ENCODE assay signal across 1 cellular context in genomic region chr1:34994878-34995277, GRCh38.
A peak's percentile ranks its signal among the peaks of the same experiment; 100 is the strongest.
TF ChIP-seq lines count a peak whose summit lies in the region.

No MANE protein-coding gene starts in this region.

TF ChIP-seq in K562, 482 proteins besides CTCF, POLR2A, EP300 and RAD21 (continued from another document):
- TF ChIP-seq ZNF449 (CRISPR knock-in tag; IDR thresholded peaks at IDR 0.05) (peak; percentile 63; the same call in 1 of the 2 replicates), ZNF316 (IDR thresholded peaks at IDR 0.05) (no peak), HOMEZ (CRISPR knock-in tag; IDR thresholded peaks at IDR 0.05) (peak; percentile 28; the same call in 1 of the 2 replicates), ZNF707 (CRISPR knock-in tag; conservative IDR thresholded peaks at IDR 0.05) (peak; percentile 72), SLC30A9 (CRISPR knock-in tag; IDR thresholded peaks at IDR 0.05) (0 out of 2 replicates have a peak, but pooled peaks have one; percentile 72), MXD1 (CRISPR knock-in tag; IDR thresholded peaks at IDR 0.05; ENCODE audit: borderline replicate concordance, poor library complexity, severe bottlenecking) (no peak), ZNF408 (CRISPR knock-in tag; IDR thresholded peaks at IDR 0.05; ENCODE audit: low read depth) (peak; percentile 91; the same call in 1 of the 2 replicates), RBFOX2 (IDR thresholded peaks at IDR 0.05; ENCODE audit: low read depth, low read length) (no peak), KAT8 (IDR thresholded peaks at IDR 0.05; ENCODE audit: low read depth) (no peak)
